ENCODE assay signal across 11 cellular contexts in the genomic region with DNA sequence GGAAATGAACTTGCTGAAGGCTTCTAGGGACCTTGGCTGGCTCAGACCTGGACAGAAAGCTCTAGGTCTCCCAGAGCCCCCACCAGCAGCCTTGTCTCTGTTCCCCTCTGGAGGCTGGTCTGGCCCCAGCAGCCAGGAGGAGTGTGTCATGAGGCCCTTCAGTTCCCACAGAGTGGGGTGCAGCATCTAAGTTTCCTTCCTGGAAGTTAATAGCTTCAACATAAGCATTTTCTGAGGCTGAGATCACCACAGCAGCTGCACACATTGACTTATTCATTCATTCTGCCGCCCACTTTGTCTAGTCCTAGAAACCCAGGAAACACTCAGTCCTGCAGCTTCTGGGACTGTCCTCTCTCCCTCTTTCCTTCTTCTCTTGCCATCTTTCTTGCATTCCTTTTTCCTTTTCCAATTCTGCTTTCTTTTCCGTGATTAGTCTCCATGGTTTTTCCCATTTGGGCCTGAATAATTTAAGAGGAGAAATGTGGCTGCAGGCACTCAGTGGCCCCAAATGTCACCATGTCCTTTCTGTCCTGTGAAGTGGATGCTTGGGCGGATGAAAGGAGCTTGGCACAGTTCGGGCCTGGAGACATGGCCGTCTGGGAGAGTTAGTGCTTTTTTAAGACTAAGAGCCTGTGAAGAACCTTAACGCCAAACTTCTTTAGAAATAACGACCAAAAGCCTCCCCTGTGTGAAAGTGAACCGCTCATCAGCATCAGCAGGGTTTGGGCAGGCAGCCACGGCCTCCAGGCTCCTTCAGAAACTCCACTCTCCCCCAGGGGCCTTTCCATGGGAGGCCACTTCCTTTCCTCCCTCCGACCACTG. TPM values are rescaled to one million over a fixed set of nuclear protein-coding genes. Genes with fewer than 3 reads are reported as not detected.
DNase-seq lines count a peak whose midpoint lies in the region; ATAC-seq, FAIRE-seq and TF ChIP-seq lines count a peak whose summit lies in the region.
"Had no signal": no experiment of that assay in that cellular context is flagged by ENCODE, and none has a peak within 500 bp of the region (broad histone marks: within the 10 kb centered on the region; RNA-seq: fewer than 3 reads in every experiment).

No MANE protein-coding gene starts in this region.

- H3K36me3 ChIP-seq in bronchial epithelial cell (ENCODE audit: control insufficient read depth, insufficient read depth, low read length) (no peaks in the 10 kb centered on the region), transverse colon (no peaks in the 10 kb centered on the region)

- DNase-seq in AG08395 (ENCODE audit: low spot score) (peak; percentile 96), HFF-Myc (ENCODE audit: extremely low read depth, low read depth) (peak; percentile 52), bronchial epithelial cell (ENCODE audit: low read depth) (peak; percentile 88), kidney tubule cell (ENCODE audit: low spot score) (peak; percentile 94), GM19239 (ENCODE audit: insufficient read length, low spot score) (no peak), transverse colon (no peak)
- DNase-seq: activated B cell treated with CpG ODN at 0.5 μM for 24 hours had no signal

- no peak overlapping the region for H3K27ac ChIP-seq in transverse colon

- H3K9me3 ChIP-seq in transverse colon: no peaks in the 10 kb centered on the region
- H3K9me3 ChIP-seq: body of pancreas had no signal

- ATAC-seq in HG03025 (IDR thresholded peaks at IDR 0.05; ENCODE audit: low FRiP score, unreplicated experiment) (no peak), GM21825 (IDR thresholded peaks at IDR 0.05; ENCODE audit: unreplicated experiment) (no peak)
- ATAC-seq: body of pancreas had no signal

- TF ChIP-seq EP300 in transverse colon (IDR thresholded peaks at IDR 0.05; ENCODE audit: low read depth): no peak

- WGBS in transverse colon (ENCODE audit: low coverage in 1 of 2), 2 donors: 40 to 67% methylated on average over 6 to 10 of the region's 10 CpGs

- H3K4me3 ChIP-seq in HFF-Myc (replicated peaks; ENCODE audit: low read depth, low read length) (no peak overlapping the region), bronchial epithelial cell (ENCODE audit: low read depth, low read length) (no peak overlapping the region), transverse colon (no peak overlapping the region)
- H3K4me3 ChIP-seq: body of pancreas, lung had no signal

- H3K27me3 ChIP-seq in bronchial epithelial cell (ENCODE audit: control insufficient read depth, insufficient read depth, low read length) (peaks cover 13% of the 10 kb centered on the region), transverse colon (no peaks in the 10 kb centered on the region)
- H3K27me3 ChIP-seq: body of pancreas had no signal

- intact Hi-C loops in transverse colon (cut with DNase I; ENCODE audit: low total_unique reads): no loop called here

- TF ChIP-seq CTCF in HFF-Myc (IDR thresholded peaks at IDR 0.05; ENCODE audit: low read depth, low read length, missing control alignments) (no peak), bronchial epithelial cell (IDR thresholded peaks at IDR 0.05; ENCODE audit: insufficient read depth, low read length, severe bottlenecking) (no peak), transverse colon (IDR thresholded peaks at IDR 0.05) (no peak)

- FAIRE-seq in bronchial epithelial cell (lab: Jason Lieb, UNC) (no peak), GM19239 (lab: Jason Lieb, UNC) (no peak)

- peaks cover 0 to 12% (median 7%) of the 10 kb centered on the region in 4 donors for H3K4me1 ChIP-seq in transverse colon

- no peak for TF ChIP-seq POLR2A in transverse colon (IDR thresholded peaks at IDR 0.05)

- in situ Hi-C loops in transverse colon (cut with MboI; ENCODE audit: low pct_ligation_motif_present in 1 of 4, low pct_unique_long_range_greater_than_20kb in 1 of 4, low sequenced_read_pairs in 3 of 4): no loop called here

RNA-seq across cellular contexts. Expression of gene PCMTD2, which starts 31.0 kb away (rescaled TPM):
- total RNA-seq in bronchial epithelial cell (19.0 and 26.9 TPM in 2 replicates), transverse colon (10 to 100 TPM; 17.6 to 55.3 (median 34.2) TPM)

Comparison
In these comparisons a context has a peak if more than half of its experiments do, and no peak if none do; other contexts are left out.
1. DNase-seq: peak in AG08395 (single experiment), HFF-Myc (single experiment), bronchial epithelial cell (single experiment) and kidney tubule cell (single experiment); none in GM19239 (single experiment) and transverse colon (single experiment).